ENCODE assay signal across 8 cellular contexts in genomic region chr22:29167032-29167911, GRCh38. TPM values are rescaled to one million over a fixed set of nuclear protein-coding genes. Genes with fewer than 3 reads are reported as not detected.
DNase-seq lines count a peak whose midpoint lies in the region; ATAC-seq and TF ChIP-seq lines count a peak whose summit lies in the region.

No MANE protein-coding gene starts in this region.

- no peaks in the 10 kb centered on the region for H3K4me1 ChIP-seq in Caco-2

- ATAC-seq in GM21528 (IDR thresholded peaks at IDR 0.05; ENCODE audit: low FRiP score, unreplicated experiment) (peak; percentile 91), Right ventricle myocardium superior (ENCODE audit: poor library complexity) (no peak)
- peak; percentile 97 for ATAC-seq in activated T-helper 17 cell treated with anti-CD3 and anti-CD28 coated beads, Interleukin-2, amount 50 U/mL, for 72 hours (replicated peaks)

- no peaks in the 10 kb centered on the region for H3K36me3 Mint-ChIP-seq in IgD-negative memory B cell
- H3K36me3 Mint-ChIP-seq in activated T-helper 17 cell treated with anti-CD3 and anti-CD28 coated beads, Interleukin-2, amount 50 U/mL, for 72 hours (ENCODE audit: low read depth): no peaks in the 10 kb centered on the region
- no peaks in the 10 kb centered on the region for H3K36me3 Mint-ChIP-seq in Caco-2 (ENCODE audit: insufficient read depth, unreplicated experiment)

- DNase-seq in GM12865 (ENCODE audit: low read depth) (peak; percentile 99), H4 (ENCODE audit: low spot score) (no peak), Right ventricle myocardium superior (no peak), Caco-2 (no peak)
- DNase-seq in stimulated activated CD8-positive, alpha-beta memory T cell treated with anti-CD3 and anti-CD28 coated beads, Interleukin-7, amount 100 ng/mL, for 48 hours (ENCODE audit: extremely low read depth in 1 of 2, low read depth in 1 of 2): peak; percentile 54 to 73

- peaks cover 13 to 20% (median 16%) of the 10 kb centered on the region in 3 donors for H3K4me1 Mint-ChIP-seq in IgD-negative memory B cell
- H3K4me1 Mint-ChIP-seq in activated T-helper 17 cell treated with anti-CD3 and anti-CD28 coated beads, Interleukin-2, amount 50 U/mL, for 72 hours: peaks cover 17% of the 10 kb centered on the region
- no peaks in the 10 kb centered on the region for H3K4me1 Mint-ChIP-seq in Caco-2 (ENCODE audit: low read depth, unreplicated experiment)

- no peaks in the 10 kb centered on the region for H3K9me3 ChIP-seq in Caco-2

- H3K36me3 ChIP-seq in Caco-2 (ENCODE audit: control insufficient read depth, insufficient read depth, low read length): no peaks in the 10 kb centered on the region

- H3K27ac Mint-ChIP-seq in IgD-negative memory B cell (peak overlapping the region; percentile 89 to 93 (median 90)), Caco-2 (ENCODE audit: unreplicated experiment) (no peak overlapping the region)
- peak overlapping the region; percentile 77 for H3K27ac Mint-ChIP-seq in activated T-helper 17 cell treated with anti-CD3 and anti-CD28 coated beads, Interleukin-2, amount 50 U/mL, for 72 hours

- H3K27me3 ChIP-seq in Caco-2 (replicated peaks; ENCODE audit: control insufficient read depth, insufficient read depth, low read length): no peaks in the 10 kb centered on the region

- intact Hi-C loops in Right ventricle myocardium superior (cut with DNase I): no loop called here
- intact Hi-C loops in Caco-2 (cut with micrococcal nuclease; ENCODE audit: unreplicated experiment): no loop called here

- CTCF ChIA-PET in Caco-2 (lab: Charles Lee): no interaction called here

- POLR2A ChIA-PET in Caco-2 (lab: Charles Lee): no interaction called here

- H3K9me3 Mint-ChIP-seq in IgD-negative memory B cell: peaks cover 0 to 6% (median 3%) of the 10 kb centered on the region in 3 donors
- H3K9me3 Mint-ChIP-seq in activated T-helper 17 cell treated with anti-CD3 and anti-CD28 coated beads, Interleukin-2, amount 50 U/mL, for 72 hours: no peaks in the 10 kb centered on the region
- H3K9me3 Mint-ChIP-seq in Caco-2 (ENCODE audit: unreplicated experiment): no peaks in the 10 kb centered on the region

- no TSS peak for BruUV-seq in Caco-2 (replicated peaks; lab: Mats Ljungman, UMichigan)

- H3K27me3 Mint-ChIP-seq in IgD-negative memory B cell (peaks cover 57% of the 10 kb centered on the region), Caco-2 (ENCODE audit: insufficient read depth, unreplicated experiment) (no peaks in the 10 kb centered on the region)
- H3K27me3 Mint-ChIP-seq in activated T-helper 17 cell treated with anti-CD3 and anti-CD28 coated beads, Interleukin-2, amount 50 U/mL, for 72 hours: peaks cover 15% of the 10 kb centered on the region

- no peak overlapping the region for H3K4me3 ChIP-seq in GM12865 (ENCODE audit: low read depth, low read length)
- H3K4me3 ChIP-seq in Caco-2 (ENCODE audit: low read depth, low read length): no peak overlapping the region

- TF ChIP-seq CTCF in GM12865 (IDR thresholded peaks at IDR 0.05; ENCODE audit: insufficient read depth, low read depth, low read length, missing control alignments) (no peak), Caco-2 (IDR thresholded peaks at IDR 0.05; ENCODE audit: insufficient read depth in 1 of 2, low read depth in 1 of 2, low read length in 1 of 2, severe bottlenecking in 1 of 2, unreplicated experiment in 1 of 2) (no peak)

- H3K4me3 Mint-ChIP-seq in IgD-negative memory B cell (peak overlapping the region; percentile 41 to 88 (median 67)), Caco-2 (ENCODE audit: unreplicated experiment) (no peak overlapping the region)
- H3K4me3 Mint-ChIP-seq in activated T-helper 17 cell treated with anti-CD3 and anti-CD28 coated beads, Interleukin-2, amount 50 U/mL, for 72 hours: peak overlapping the region; percentile 68

RNA-seq across cellular contexts. Expression of gene EMID1, which starts 38.4 kb away (rescaled TPM):
- not detected for polyA plus RNA-seq in IgD-negative memory B cell
- total RNA-seq in activated T-helper 17 cell treated with anti-CD3 and anti-CD28 coated beads, Interleukin-2, amount 50 U/mL, for 72 hours: not detected
- 3.0 and 9.5 TPM in 2 replicates for total RNA-seq in H4 (2014; rRNA removed; shearing (Covaris generic))
- total RNA-seq in Right ventricle myocardium superior (0.32 TPM), Caco-2 (2022) (8.9 and 10.0 TPM in 2 replicates)

Comparison
In these comparisons a context has a peak if more than half of its experiments do, and no peak if none do; other contexts are left out.
1. DNase-seq: peak in GM12865 (single experiment) and stimulated activated CD8-positive, alpha-beta memory T cell treated with anti-CD3 and anti-CD28 coated beads, Interleukin-7, amount 100 ng/mL, for 48 hours (2 of 2); none in H4 (single experiment), Right ventricle myocardium superior (single experiment) and Caco-2 (0 of 2).